ENCODE assay signal across 8 cellular contexts in the genomic region with DNA sequence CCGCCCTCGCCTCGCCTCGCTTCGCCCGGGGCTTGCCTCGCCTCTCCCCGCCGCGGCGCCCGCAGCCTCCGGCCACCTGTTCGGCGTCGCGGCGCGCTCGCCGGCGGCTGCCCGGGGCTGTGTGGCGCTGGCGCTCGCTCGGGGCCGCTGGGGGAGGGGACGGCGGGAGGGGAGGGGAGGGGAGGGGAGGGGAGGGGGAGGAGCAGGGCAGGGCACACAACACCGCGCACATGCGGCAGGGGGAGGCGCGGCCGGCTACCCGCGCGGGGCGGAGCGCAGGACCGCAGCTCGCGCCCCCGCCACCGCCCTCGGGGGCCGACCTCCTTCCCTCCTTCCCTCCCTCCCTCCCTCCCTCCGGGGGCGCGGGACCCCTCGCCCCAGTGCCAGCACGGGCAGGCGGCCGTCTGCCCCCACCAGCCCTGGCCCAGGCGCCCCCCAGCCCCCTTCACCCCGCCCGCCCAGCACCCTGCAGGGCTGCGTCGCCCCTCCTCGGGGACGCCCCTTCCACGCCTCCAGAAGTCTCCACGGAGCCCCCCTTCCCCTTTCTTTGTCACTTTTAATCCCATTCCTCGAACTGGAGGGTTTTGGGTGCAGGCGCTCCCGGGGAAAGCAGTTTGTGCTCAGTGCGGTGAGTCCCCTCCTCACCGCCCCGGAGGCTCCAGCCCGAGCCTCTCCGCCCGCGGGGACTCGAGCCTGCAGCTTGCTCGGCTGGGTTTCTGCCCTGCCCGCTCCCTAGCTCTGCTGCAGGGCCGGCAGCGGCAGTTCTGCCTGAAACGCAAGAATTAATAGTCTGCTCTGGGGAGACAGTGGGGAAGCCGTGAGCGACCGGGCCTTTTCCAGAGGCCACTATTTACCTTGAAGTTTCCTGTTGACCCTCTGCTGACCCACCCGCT. TPM values are rescaled to one million over a fixed set of nuclear protein-coding genes. Genes with fewer than 3 reads are reported as not detected.
A peak's percentile ranks its signal among the peaks of the same experiment; 100 is the strongest.
DNase-seq lines count a peak whose midpoint lies in the region; ATAC-seq and TF ChIP-seq lines count a peak whose summit lies in the region.

A gene (minus strand): TSS at position 123 of the 893 bp plus-strand sequence. CDS start 301 bp downstream, outside the sequence.

- WGBS in SK-N-SH (ENCODE audit: low lambda C conversion rate), result 2% methylated on average over 17 of the region's 84 CpGs
- WGBS in mesenchymal stem cell, result under 1% methylated on average over 39 of the region's 84 CpGs
- WGBS in transverse colon (ENCODE audit: low coverage in 1 of 2), 2 donors, result 2% methylated on average over 33 of the region's 84 CpGs; no CpG with 5 or more reads in 1 of the 2 donors

- peak within 1 kb of the TSS; percentile 92 for H4K91ac ChIP-seq in mesenchymal stem cell (ENCODE audit: low read length)

- H3K36me3 ChIP-seq in SK-N-SH (replicated peaks in 1 of 2; ENCODE audit: control insufficient read depth in 1 of 2, insufficient read depth in 2 of 2, low read length in 1 of 2) (no peaks in the 10 kb centered on the region), mesenchymal stem cell (ENCODE audit: control insufficient read depth in 1 of 2, insufficient read depth in 2 of 2, low read depth in 1 of 2, low read length in 2 of 2) (no peaks in the 10 kb centered on the region), transverse colon (no peaks in the 10 kb centered on the region)

- H2BK15ac ChIP-seq in mesenchymal stem cell (ENCODE audit: low read depth, poor library complexity, severe bottlenecking), result peak within 1 kb of the TSS; percentile 100

- DNase-seq in AG04449 (ENCODE audit: low read depth, low spot score), result no peak
- DNase-seq in HK-2 (ENCODE audit: unreplicated experiment), result peak; percentile 64
- DNase-seq in SK-N-SH, result peak; percentile 95
- DNase-seq in mesenchymal stem cell, result peak; percentile 71
- DNase-seq in transverse colon, result peak; percentile 73
- no peak for DNase-seq in DMS153 (lab: John Stamatoyannopoulos, UW)

- no peaks in the 10 kb centered on the region for H3K27me3 ChIP-seq in SK-N-SH (ENCODE audit: insufficient read depth)
- no peaks in the 10 kb centered on the region for H3K27me3 ChIP-seq in mesenchymal stem cell (ENCODE audit: control insufficient read depth in 1 of 2, insufficient read depth in 1 of 2, low read length in 2 of 2)
- H3K27me3 ChIP-seq in transverse colon, result no peaks in the 10 kb centered on the region

- TF ChIP-seq EP300 in SK-N-SH (IDR thresholded peaks at IDR 0.05; ENCODE audit: borderline replicate concordance in 1 of 2, low read depth in 1 of 2, low read length in 1 of 2), result no peak
- TF ChIP-seq EP300 in transverse colon (IDR thresholded peaks at IDR 0.05; ENCODE audit: low read depth), result no peak

- intact Hi-C loops in transverse colon (cut with DNase I; ENCODE audit: low total_unique reads), result loop anchor here (5.0 kb wide), 2 partner anchors 93 to 148 kb away; no protein-coding TSS in a partner anchor

- peak within 1 kb of the TSS; percentile 95 to 98 for H3K18ac ChIP-seq in mesenchymal stem cell (ENCODE audit: low read depth in 1 of 2, low read length in 2 of 2)

- H3K4me1 ChIP-seq in SK-N-SH (ENCODE audit: control insufficient read depth in 1 of 2, insufficient read depth in 2 of 2, low read depth in 1 of 2, low read length in 1 of 2) (peaks cover 6 to 28% of the 10 kb centered on the region in 2 experiments; a peak in 2 of 4 replicates), mesenchymal stem cell (ENCODE audit: control insufficient read depth, insufficient read depth, low read depth, low read length) (peaks cover 19% of the 10 kb centered on the region), transverse colon (peaks cover 0 to 31% (median 24%) of the 10 kb centered on the region in 4 donors)

- H3K14ac ChIP-seq in mesenchymal stem cell (ENCODE audit: low read length in 2 of 2), result peak within 1 kb of the TSS in 1 of 2 experiments; percentile 98

- H4K8ac ChIP-seq in mesenchymal stem cell (ENCODE audit: low read length), result peak within 1 kb of the TSS; percentile 82

- TF ChIP-seq POLR2A in transverse colon (IDR thresholded peaks at IDR 0.05), result no peak

- POLR2A ChIA-PET in AG04449 (lab: Yijun Ruan, JAX), result interaction anchor here (0.5 to 0.6 kb wide), 2 partner anchors 148 to 180 kb away, joined by 3 read pairs; no protein-coding TSS in a partner anchor
- POLR2A ChIA-PET in SK-N-SH (lab: Yijun Ruan, JAX), result interaction anchor here (1.6 kb wide), 1 partner anchor 9 kb away, joined by 4 read pairs; no protein-coding TSS in a partner anchor

- H3F3A ChIP-seq in SK-N-SH (replicated peaks; ENCODE audit: insufficient read depth), result peaks cover 8% of the 10 kb centered on the region

- H4K20me1 ChIP-seq in SK-N-SH (ENCODE audit: insufficient read depth), result peaks cover 35% of the 10 kb centered on the region

- H3K9ac ChIP-seq in SK-N-SH (peak within 1 kb of the TSS; percentile 85), mesenchymal stem cell (ENCODE audit: low read length) (peak within 1 kb of the TSS; percentile 89)

- H2BK5ac ChIP-seq in mesenchymal stem cell (ENCODE audit: low read depth, low read length, poor library complexity, severe bottlenecking), result peak within 1 kb of the TSS; percentile 97

- H3K9me3 ChIP-seq in SK-N-SH (no peaks in the 10 kb centered on the region), mesenchymal stem cell (ENCODE audit: control insufficient read depth, low read length) (no peaks in the 10 kb centered on the region), transverse colon (no peaks in the 10 kb centered on the region)

- no peak for TF ChIP-seq RAD21 in SK-N-SH (IDR thresholded peaks at IDR 0.05; ENCODE audit: low read length)

- H2AFZ ChIP-seq in SK-N-SH (ENCODE audit: low read depth) (peak within 1 kb of the TSS; percentile 86), mesenchymal stem cell (ENCODE audit: low read depth, low read length) (peak within 1 kb of the TSS; percentile 47)

- H3K9me2 ChIP-seq in SK-N-SH, result no peaks in the 10 kb centered on the region

- peak within 1 kb of the TSS; percentile 70 for H3K4me3 ChIP-seq in AG04449 (ENCODE audit: low read depth, low read length)
- peak within 1 kb of the TSS; percentile 85 to 90 for H3K4me3 ChIP-seq in SK-N-SH (ENCODE audit: low read depth in 2 of 2, low read length in 1 of 2)
- H3K4me3 ChIP-seq in mesenchymal stem cell (ENCODE audit: insufficient read depth in 1 of 2, low read depth in 1 of 2, low read length in 2 of 2), result peak within 1 kb of the TSS; percentile 84 to 92
- peak within 1 kb of the TSS; percentile 78 to 98 (median 91) for H3K4me3 ChIP-seq in transverse colon

- peak within 1 kb of the TSS in 1 of 2 experiments; percentile 96 for H3K23ac ChIP-seq in mesenchymal stem cell (ENCODE audit: low read length in 2 of 2)

- ATAC-seq in GM18498 (IDR thresholded peaks at IDR 0.05; ENCODE audit: unreplicated experiment), result peak; percentile 39

- H3K4me2 ChIP-seq in SK-N-SH (peak within 1 kb of the TSS; percentile 93), mesenchymal stem cell (ENCODE audit: low read length, poor library complexity, severe bottlenecking) (peak within 1 kb of the TSS; percentile 90)

- H3K27ac ChIP-seq in SK-N-SH (ENCODE audit: low read depth in 2 of 2, low read length in 1 of 2), result peak within 1 kb of the TSS; percentile 64 to 89
- peak within 1 kb of the TSS; percentile 89 for H3K27ac ChIP-seq in mesenchymal stem cell (ENCODE audit: low read length, poor library complexity, severe bottlenecking)
- H3K27ac ChIP-seq in transverse colon, result peak within 1 kb of the TSS; percentile 91 to 95 (median 94)

- H2AK5ac ChIP-seq in mesenchymal stem cell (ENCODE audit: low read length, severe bottlenecking), result no peak within 1 kb of the TSS

- peak within 1 kb of the TSS; percentile 94 for H2BK120ac ChIP-seq in mesenchymal stem cell (ENCODE audit: low read depth, low read length)

- H3K79me2 ChIP-seq in SK-N-SH (ENCODE audit: insufficient read depth), result peaks cover 40% of the 10 kb centered on the region

- in situ Hi-C loops in endometrial microvascular endothelial cells (cut with HindIII; ENCODE audit: inconsistent ontology term, low pct_unique_long_range_greater_than_20kb, low sequenced_read_pairs), result no loop called here
- in situ Hi-C loops in transverse colon (cut with MboI; ENCODE audit: low pct_ligation_motif_present in 1 of 4, low pct_unique_long_range_greater_than_20kb in 1 of 4, low sequenced_read_pairs in 3 of 4), result no loop called here

- no peak for TF ChIP-seq CTCF in AG04449 (IDR thresholded peaks at IDR 0.05; ENCODE audit: insufficient read depth, low read length, missing control alignments)
- TF ChIP-seq CTCF in SK-N-SH (IDR thresholded peaks at IDR 0.05), result no peak
- no peak for TF ChIP-seq CTCF in transverse colon (IDR thresholded peaks at IDR 0.05)

- CTCF ChIA-PET in AG04449 (lab: Yijun Ruan, JAX), result no interaction called here
- CTCF ChIA-PET in SK-N-SH (lab: Yijun Ruan, JAX), result interaction anchor here (1.0 to 4.0 kb wide), 5 partner anchors 9 to 94 kb away, joined by 3 to 14 read pairs (median 4); no protein-coding TSS in a partner anchor

- peaks cover 2% of the 10 kb centered on the region for H3K79me1 ChIP-seq in mesenchymal stem cell (replicated peaks; ENCODE audit: low read length, poor library complexity, severe bottlenecking)

- peak within 1 kb of the TSS in 1 of 2 experiments; percentile 81 for H2BK12ac ChIP-seq in mesenchymal stem cell (ENCODE audit: low read length in 2 of 2)

- H3K4ac ChIP-seq in mesenchymal stem cell (ENCODE audit: low read depth in 1 of 2, low read length in 2 of 2), result peak within 1 kb of the TSS; percentile 87 to 92

TF ChIP-seq in SK-N-SH, 30 proteins besides CTCF, POLR2A, EP300 and RAD21 (continues in another document):
- TF ChIP-seq TCF12 (IDR thresholded peaks at IDR 0.05), result no peak
- TF ChIP-seq, protein P1, sequence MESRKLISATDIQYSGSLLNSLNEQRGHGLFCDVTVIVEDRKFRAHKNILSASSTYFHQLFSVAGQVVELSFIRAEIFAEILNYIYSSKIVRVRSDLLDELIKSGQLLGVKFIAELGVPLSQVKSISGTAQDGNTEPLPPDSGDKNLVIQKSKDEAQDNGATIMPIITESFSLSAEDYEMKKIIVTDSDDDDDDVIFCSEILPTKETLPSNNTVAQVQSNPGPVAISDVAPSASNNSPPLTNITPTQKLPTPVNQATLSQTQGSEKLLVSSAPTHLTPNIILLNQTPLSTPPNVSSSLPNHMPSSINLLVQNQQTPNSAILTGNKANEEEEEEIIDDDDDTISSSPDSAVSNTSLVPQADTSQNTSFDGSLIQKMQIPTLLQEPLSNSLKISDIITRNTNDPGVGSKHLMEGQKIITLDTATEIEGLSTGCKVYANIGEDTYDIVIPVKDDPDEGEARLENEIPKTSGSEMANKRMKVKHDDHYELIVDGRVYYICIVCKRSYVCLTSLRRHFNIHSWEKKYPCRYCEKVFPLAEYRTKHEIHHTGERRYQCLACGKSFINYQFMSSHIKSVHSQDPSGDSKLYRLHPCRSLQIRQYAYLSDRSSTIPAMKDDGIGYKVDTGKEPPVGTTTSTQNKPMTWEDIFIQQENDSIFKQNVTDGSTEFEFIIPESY (IDR thresholded peaks at IDR 0.05; ENCODE audit: borderline replicate concordance, low read depth), result no peak
- TF ChIP-seq FOSL2 (IDR thresholded peaks at IDR 0.05; ENCODE audit: borderline replicate concordance, low read depth), result no peak

RNA-seq across cellular contexts. Expression of the gene that starts here (rescaled TPM):
- polyA plus RNA-seq in SK-N-SH (2012; rRNA removed), result 29.4 and 38.9 TPM in 2 replicates
- 31.3 and 35.8 TPM in 2 replicates for polyA plus RNA-seq in SK-N-SH (2012; cell fraction: cytosol; rRNA removed)
- polyA plus RNA-seq in SK-N-SH (2012; cell fraction: nucleus; rRNA removed), result 46.7 and 74.5 TPM in 2 replicates
- total RNA-seq in endometrial microvascular endothelial cells (ENCODE audit: inconsistent ontology term) (21.5 TPM), transverse colon (10 to 100 TPM; 27.3 to 65.3 (median 55.6) TPM)
- polyA plus RNA-seq in mesenchymal stem cell (2013, experiment 1 of 2), result 37.3 TPM
- polyA plus RNA-seq in mesenchymal stem cell (2013, experiment 2 of 2), result 35.9 TPM

Comparison
In these comparisons a context has a peak if more than half of its experiments do, and no peak if none do; other contexts are left out.
1. DNase-seq: peak in HK-2 (single experiment), SK-N-SH (single experiment), mesenchymal stem cell (single experiment) and transverse colon (single experiment); none in AG04449 (single experiment) and DMS153 (single experiment).
2. Peak in every context shown above with its lines, with median percentiles within 50 percentile points of each other: H3K4me3 ChIP-seq and H3K27ac ChIP-seq.